In genomic region chr21:15343066-15343465, GRCh38 we compare ENCODE assay signal across 1 cellular context.
TF ChIP-seq lines count a peak whose summit lies in the region.

No MANE protein-coding gene starts in this region.

TF ChIP-seq in GM23338, 12 proteins besides CTCF, POLR2A, EP300 and RAD21:
- TF ChIP-seq ZNF462 (CRISPR knock-in tag; IDR thresholded peaks at IDR 0.05) (no peak), ZNF331 (CRISPR knock-in tag; IDR thresholded peaks at IDR 0.05; ENCODE audit: low read depth) (no peak), REST (IDR thresholded peaks at IDR 0.05; ENCODE audit: unreplicated experiment) (no peak), POLR2AphosphoS5 (IDR thresholded peaks at IDR 0.05; ENCODE audit: low read depth) (no peak), EZH2 (IDR thresholded peaks at IDR 0.05; ENCODE audit: low read depth, unreplicated experiment) (no peak), EZH2phosphoT487 (IDR thresholded peaks at IDR 0.05; ENCODE audit: unreplicated experiment) (no peak), ETS1 (IDR thresholded peaks at IDR 0.05) (no peak), ZNF114 (CRISPR knock-in tag; IDR thresholded peaks at IDR 0.05) (no peak), STAT1 (IDR thresholded peaks at IDR 0.05; ENCODE audit: unreplicated experiment) (no peak), NANOG (IDR thresholded peaks at IDR 0.05; ENCODE audit: borderline replicate concordance) (no peak), CREB1 (CRISPR knock-in tag; IDR thresholded peaks at IDR 0.05; ENCODE audit: low read depth) (no peak), JUNB (IDR thresholded peaks at IDR 0.05; ENCODE audit: unreplicated experiment) (no peak)
